Comparison of ENCODE assay signal across 1 cellular context in the genomic region with DNA sequence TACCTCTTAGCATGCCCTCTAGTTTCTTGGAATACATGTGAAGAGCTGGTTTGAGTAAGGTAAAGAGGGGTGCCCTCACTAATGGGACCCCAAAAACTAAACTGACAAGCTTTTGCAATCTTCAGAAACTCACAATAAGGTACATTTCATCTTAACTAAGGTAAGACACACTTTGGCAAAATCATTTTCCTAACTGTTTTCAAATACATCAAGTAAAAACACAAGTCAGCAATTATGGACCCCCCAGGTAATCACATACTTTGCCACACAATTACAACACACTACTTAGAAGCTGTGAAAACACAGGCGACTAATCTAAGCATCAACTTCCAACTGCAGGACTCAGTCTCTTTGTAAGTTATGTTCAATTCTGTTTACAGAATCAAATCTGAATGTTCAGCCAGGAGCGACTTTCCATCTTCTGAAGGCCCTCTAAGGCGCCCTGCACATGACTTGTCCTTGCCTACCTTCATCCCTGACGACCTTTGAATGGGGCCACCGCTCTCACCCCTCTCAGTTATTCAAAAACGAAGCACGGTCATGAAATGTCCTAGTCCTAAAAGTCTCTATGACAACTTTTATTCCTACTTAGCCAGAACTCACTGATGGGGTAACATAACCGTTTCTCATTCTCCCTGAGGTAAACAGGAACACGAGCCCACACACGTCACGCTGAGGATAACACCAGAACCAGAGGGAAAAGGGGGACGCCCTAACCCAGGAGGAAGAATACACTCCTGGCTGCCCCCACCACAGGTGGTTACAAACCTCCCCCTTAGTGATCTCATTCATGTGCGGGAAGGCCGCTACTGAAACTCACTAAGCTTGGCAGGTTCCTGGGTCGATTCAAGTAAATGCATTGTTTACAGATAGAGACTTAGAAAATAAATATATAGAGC.
A peak's percentile ranks its signal among the peaks of the same experiment; 100 is the strongest.
TF ChIP-seq lines count a peak whose summit lies in the region.

No MANE protein-coding gene starts in this region.

TF ChIP-seq in IMR-90, 13 proteins besides CTCF, POLR2A, EP300 and RAD21:
- TF ChIP-seq ELK1 (IDR thresholded peaks at IDR 0.05; ENCODE audit: borderline replicate concordance, low read depth, low read length) (no peak), MAFK (IDR thresholded peaks at IDR 0.05; ENCODE audit: low read depth, low read length) (peak; percentile 75)
